27 cellular contexts compared by ENCODE assay signal in the genomic region with DNA sequence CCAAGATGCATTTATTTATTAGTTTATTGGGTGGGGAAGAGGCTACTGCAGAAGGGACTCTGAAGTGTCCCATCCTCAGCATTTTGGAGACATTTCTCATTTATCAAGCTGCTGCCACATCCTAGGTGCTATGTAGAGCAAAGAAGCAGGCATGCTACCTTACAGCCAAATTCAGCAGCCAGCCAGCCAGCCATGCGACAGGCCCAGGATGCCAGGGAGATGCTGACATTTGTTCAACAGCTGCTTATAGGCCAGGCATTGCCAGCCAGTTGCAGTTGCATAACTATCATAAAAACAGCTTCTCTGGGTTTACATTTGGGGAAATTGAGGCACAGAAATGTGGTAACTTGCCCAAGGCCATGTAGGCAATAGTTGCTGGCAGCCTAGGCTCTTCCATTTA.
"Had no signal": no experiment of that assay in that cellular context is flagged by ENCODE, and none has a peak within 500 bp of the region (broad histone marks: within the 10 kb centered on the region; RNA-seq: fewer than 3 reads in every experiment).

No MANE protein-coding gene starts in this region.

- H3K27me3 ChIP-seq: colonic mucosa, dorsolateral prefrontal cortex, esophagus muscularis mucosa, esophagus squamous epithelium, gastrocnemius medialis, gastroesophageal sphincter, heart left ventricle, heart right ventricle had no signal

- H3K4me3 ChIP-seq: colonic mucosa, coronary artery, esophagus muscularis mucosa, esophagus squamous epithelium, gastrocnemius medialis, gastroesophageal sphincter, heart left ventricle, heart right ventricle had no signal

- H3K4me1 ChIP-seq: foreskin keratinocyte had no signal

- H3K27ac ChIP-seq: colonic mucosa, coronary artery, epithelial cell of prostate, esophagus muscularis mucosa, esophagus squamous epithelium, foreskin keratinocyte, gastrocnemius medialis, gastroesophageal sphincter, heart left ventricle, heart right ventricle had no signal

- DNase-seq: colonic mucosa; cortex of kidney; dermis blood vessel endothelial cell; dorsolateral prefrontal cortex; effector CD4-positive, alpha-beta T cell; effector CD8-positive, alpha-beta T cell; effector memory CD4-positive, alpha-beta T cell; effector memory CD8-positive, alpha-beta T cell; endodermal cell; erythroblast; esophagus squamous epithelium; foreskin fibroblast; foreskin keratinocyte; gastrocnemius medialis; glutamatergic neuron; head of caudate nucleus; heart left ventricle; heart right ventricle had no signal

- FAIRE-seq: colon, endometrium, endothelial cell of umbilical vein, frontal cortex had no signal

- ATAC-seq: effector memory CD8-positive, alpha-beta T cell; esophagus mucosa; foreskin keratinocyte; gastrocnemius medialis; gastroesophageal sphincter; heart left ventricle; heart right ventricle had no signal

- H3K9me3 ChIP-seq: colonic mucosa, esophagus muscularis mucosa, esophagus squamous epithelium, gastrocnemius medialis, gastroesophageal sphincter, heart left ventricle, heart right ventricle had no signal

- H3K36me3 ChIP-seq: colonic mucosa had no signal
